15 cellular contexts compared by ENCODE assay signal in the genomic region with DNA sequence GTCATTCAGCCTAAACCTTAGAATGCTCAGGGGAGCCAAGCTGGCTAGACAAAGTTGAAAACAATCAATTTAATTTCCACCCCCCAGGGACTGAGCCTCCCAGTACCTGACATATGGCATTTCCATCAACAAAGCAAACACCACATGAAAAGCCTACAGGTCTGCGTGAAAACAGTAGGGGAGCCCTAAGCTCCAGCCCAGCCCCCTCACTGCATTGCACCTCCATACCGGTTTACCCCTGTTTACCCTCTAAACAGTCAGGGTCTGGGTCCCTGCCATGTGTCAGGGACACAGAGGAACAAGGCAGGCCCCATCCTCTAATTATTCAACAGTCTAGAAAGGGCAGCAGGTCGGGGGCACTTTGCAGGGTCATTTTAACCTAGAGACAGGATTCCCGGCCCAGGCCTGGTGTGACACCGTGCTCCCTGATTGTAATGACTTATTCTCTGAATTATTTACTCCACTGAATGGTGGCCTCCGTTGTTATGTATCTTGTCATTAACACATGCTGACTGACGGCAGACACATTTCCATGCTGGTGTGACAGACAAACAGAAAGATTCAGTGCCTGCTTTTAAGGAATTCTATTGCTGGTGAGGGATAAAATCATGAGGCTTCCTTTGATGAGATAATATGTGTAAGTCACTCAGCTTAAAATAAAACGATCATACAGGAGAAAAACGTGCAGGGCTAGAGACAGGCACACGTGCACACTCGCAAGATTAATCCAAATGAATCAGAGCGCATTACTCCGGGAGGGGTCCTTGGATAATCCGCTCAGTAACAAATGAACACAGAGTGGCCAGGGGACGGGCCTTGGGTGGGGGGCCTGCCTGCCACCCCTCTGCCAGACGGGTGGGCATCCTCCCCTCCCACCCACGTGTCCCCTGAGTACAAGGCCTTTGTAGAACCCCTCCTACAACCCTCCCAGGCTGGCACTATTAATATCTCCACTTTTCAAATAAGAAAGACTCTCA.
DNase-seq lines count a peak whose midpoint lies in the region; ATAC-seq and TF ChIP-seq lines count a peak whose summit lies in the region.
"Had no signal": no experiment of that assay in that cellular context is flagged by ENCODE, and none has a peak within 500 bp of the region (broad histone marks: within the 10 kb centered on the region; RNA-seq: fewer than 3 reads in every experiment).

No MANE protein-coding gene starts in this region.

- H4K20me1 ChIP-seq in BLaER1 = peaks cover 100% of the 10 kb centered on the region

- TF ChIP-seq CTCF in GM10266 (IDR thresholded peaks at IDR 0.05; ENCODE audit: control insufficient read depth, insufficient read depth, low read depth, missing control alignments) = no peak

- no peaks in the 10 kb centered on the region for H3K27me3 Mint-ChIP-seq in effector memory CD8-positive, alpha-beta T cell

- no peaks in the 10 kb centered on the region for H3K9me3 ChIP-seq in BLaER1
- H3K9me3 ChIP-seq: BE2C, Peyer's patch, stomach had no signal

- peak overlapping the region; percentile 48 for H3K27ac ChIP-seq in BLaER1
- H3K27ac ChIP-seq: cardiac muscle cell had no signal

- peak overlapping the region; percentile 4; the same call in 1 of the 2 replicates for H3K9ac ChIP-seq in BLaER1

- H3K9me3 Mint-ChIP-seq in effector memory CD8-positive, alpha-beta T cell = no peaks in the 10 kb centered on the region

- H3K36me3 Mint-ChIP-seq in effector memory CD8-positive, alpha-beta T cell (ENCODE audit: insufficient read depth) = peaks cover 59% of the 10 kb centered on the region

- H3K36me3 ChIP-seq in BLaER1 = no peaks in the 10 kb centered on the region
- H3K36me3 ChIP-seq: BE2C, cardiac muscle cell, Peyer's patch, stomach had no signal

- H3K27me3 ChIP-seq in BLaER1 = no peaks in the 10 kb centered on the region
- H3K27me3 ChIP-seq: BE2C, Peyer's patch, stomach had no signal

- peak overlapping the region; percentile 93 to 94 for H3K27ac Mint-ChIP-seq in effector memory CD8-positive, alpha-beta T cell

- H3K4me1 Mint-ChIP-seq in effector memory CD8-positive, alpha-beta T cell (ENCODE audit: low read depth in 2 of 2) = peaks cover 80 to 91% of the 10 kb centered on the region in 2 donors

- DNase-seq in DMS 273 (lab: John Stamatoyannopoulos, UW; ENCODE audit: unreplicated experiment) (peak; percentile 83), NCI-H748 treated with DMSO at 0.1 percent for 48 hours (lab: John Stamatoyannopoulos, UW) (peak; percentile 15), GM10266 (ENCODE audit: extremely low spot score) (no peak), iPS-NIHi7 (ENCODE audit: extremely low spot score) (no peak), putamen (ENCODE audit: low spot score) (no peak)
- no peak for DNase-seq in effector memory CD8-positive, alpha-beta T cell
- DNase-seq: BE2C, erythroblast, mammary epithelial cell, NCI-H1048, Peyer's patch, stomach had no signal

- peak overlapping the region; percentile 98 to 99 for H3K4me3 Mint-ChIP-seq in effector memory CD8-positive, alpha-beta T cell

- peaks cover 100% of the 10 kb centered on the region for H3K4me1 ChIP-seq in BLaER1
- H3K4me1 ChIP-seq: BE2C had no signal

- ATAC-seq in effector memory CD8-positive, alpha-beta T cell (replicated peaks) = no peak
- ATAC-seq in HG02938 (IDR thresholded peaks at IDR 0.05; ENCODE audit: unreplicated experiment) = no peak

- no peak overlapping the region for H3K4me3 ChIP-seq in BLaER1
- H3K4me3 ChIP-seq: cardiac muscle cell, Peyer's patch, stomach had no signal

- peak overlapping the region; percentile 87 for H3K4me2 ChIP-seq in BLaER1

Comparison
In these comparisons a context has a peak if more than half of its experiments do, and no peak if none do; other contexts are left out.
1. DNase-seq: peak in DMS 273 (single experiment) and NCI-H748 treated with DMSO at 0.1 percent for 48 hours (single experiment); none in effector memory CD8-positive, alpha-beta T cell (0 of 3), GM10266 (single experiment), iPS-NIHi7 (single experiment) and putamen (single experiment).